17 cellular contexts compared by ENCODE assay signal in genomic region chr18:44536041-44536440, GRCh38.
A peak's percentile ranks its signal among the peaks of the same experiment; 100 is the strongest.
DNase-seq lines count a peak whose midpoint lies in the region; ATAC-seq and TF ChIP-seq lines count a peak whose summit lies in the region.
"Had no signal": no experiment of that assay in that cellular context is flagged by ENCODE, and none has a peak within 500 bp of the region (broad histone marks: within the 10 kb centered on the region; RNA-seq: fewer than 3 reads in every experiment).

No MANE protein-coding gene starts in this region.

- no peak for ATAC-seq in stimulated activated effector memory CD8-positive, alpha-beta T cell treated with anti-CD3 and anti-CD28 coated beads, Interleukin-12 subunit alpha, Interleukin-12 subunit beta, amount 100 ng/mL, for 72 hours
- ATAC-seq in activated T-cell treated with anti-CD3 and anti-CD28 coated beads, Interleukin-2, amount 50 U/mL, for 72 hours (replicated peaks in 1 of 2), result no peak
- ATAC-seq: WTC11 had no signal

- intact Hi-C loops in activated CD4-positive, alpha-beta T cell treated with anti-CD3 and anti-CD28 coated beads, Interleukin-2, amount 10 ng/mL, durations not matched to agents 24 days and 14 days (cut with micrococcal nuclease), result no loop called here

- no peaks in the 10 kb centered on the region for H3K4me1 Mint-ChIP-seq in stimulated activated effector memory CD8-positive, alpha-beta T cell treated with anti-CD3 and anti-CD28 coated beads, Interleukin-12 subunit alpha, Interleukin-12 subunit beta, amount 100 ng/mL, for 72 hours
- no peaks in the 10 kb centered on the region for H3K4me1 Mint-ChIP-seq in activated T-cell treated with anti-CD3 and anti-CD28 coated beads, Interleukin-2, amount 50 U/mL, for 72 hours (ENCODE audit: low read depth)
- no peaks in the 10 kb centered on the region for H3K4me1 Mint-ChIP-seq in activated CD4-positive, alpha-beta T cell treated with anti-CD3 and anti-CD28 coated beads, Interleukin-2, amount 10 ng/mL, durations not matched to agents 24 days and 14 days
- H3K4me1 Mint-ChIP-seq: activated naive CD8-positive, alpha-beta T cell treated with anti-CD3 and anti-CD28 coated beads, Interleukin-2, amount 10 ng/mL, durations not matched to agents 7 days and 5 days; WTC11 had no signal

- H3K4me3 Mint-ChIP-seq in stimulated activated effector memory CD8-positive, alpha-beta T cell treated with anti-CD3 and anti-CD28 coated beads, Interleukin-12 subunit alpha, Interleukin-12 subunit beta, amount 100 ng/mL, for 72 hours, result no peak overlapping the region
- H3K4me3 Mint-ChIP-seq in activated T-cell treated with anti-CD3 and anti-CD28 coated beads, Interleukin-2, amount 50 U/mL, for 72 hours, result no peak overlapping the region
- no peak overlapping the region for H3K4me3 Mint-ChIP-seq in activated CD4-positive, alpha-beta T cell treated with anti-CD3 and anti-CD28 coated beads, Interleukin-2, amount 10 ng/mL, durations not matched to agents 24 days and 14 days
- H3K4me3 Mint-ChIP-seq: activated naive CD8-positive, alpha-beta T cell treated with anti-CD3 and anti-CD28 coated beads, Interleukin-2, amount 10 ng/mL, durations not matched to agents 7 days and 5 days; WTC11 had no signal

- no peak overlapping the region for H3K4me3 ChIP-seq in skeletal muscle satellite cell (ENCODE audit: low read length)
- H3K4me3 ChIP-seq: hepatocyte, lung, SJCRH30, thoracic aorta had no signal

- H3K4me2 ChIP-seq in skeletal muscle satellite cell (ENCODE audit: low read length), result peak overlapping the region; percentile 30
- H3K4me2 ChIP-seq: hepatocyte, KMS-11 had no signal

- H3K27ac Mint-ChIP-seq in stimulated activated effector memory CD8-positive, alpha-beta T cell treated with anti-CD3 and anti-CD28 coated beads, Interleukin-12 subunit alpha, Interleukin-12 subunit beta, amount 100 ng/mL, for 72 hours, result no peak overlapping the region
- no peak overlapping the region for H3K27ac Mint-ChIP-seq in activated T-cell treated with anti-CD3 and anti-CD28 coated beads, Interleukin-2, amount 50 U/mL, for 72 hours
- H3K27ac Mint-ChIP-seq in activated CD4-positive, alpha-beta T cell treated with anti-CD3 and anti-CD28 coated beads, Interleukin-2, amount 10 ng/mL, durations not matched to agents 24 days and 14 days, result no peak overlapping the region
- H3K27ac Mint-ChIP-seq: activated naive CD8-positive, alpha-beta T cell treated with anti-CD3 and anti-CD28 coated beads, Interleukin-2, amount 10 ng/mL, durations not matched to agents 7 days and 5 days; WTC11 had no signal

- no peaks in the 10 kb centered on the region for H3K27me3 ChIP-seq in skeletal muscle satellite cell (ENCODE audit: control insufficient read depth, insufficient read depth, low read length)
- H3K27me3 ChIP-seq: hepatocyte, SJCRH30 had no signal

- H3K36me3 ChIP-seq in skeletal muscle satellite cell (ENCODE audit: insufficient read depth, low read length), result no peaks in the 10 kb centered on the region
- H3K36me3 ChIP-seq: SJCRH30, thoracic aorta had no signal

- no peak for TF ChIP-seq CTCF in GM20000 (IDR thresholded peaks at IDR 0.05; ENCODE audit: extremely low read depth, missing control alignments)

- H3K9me3 ChIP-seq in skeletal muscle satellite cell (replicated peaks; ENCODE audit: low read length), result no peaks in the 10 kb centered on the region
- H3K9me3 ChIP-seq: Caco-2, SJCRH30, thoracic aorta had no signal

- H3K27me3 Mint-ChIP-seq in activated T-cell treated with anti-CD3 and anti-CD28 coated beads, Interleukin-2, amount 50 U/mL, for 72 hours (ENCODE audit: low read depth), result no peaks in the 10 kb centered on the region
- H3K27me3 Mint-ChIP-seq in activated CD4-positive, alpha-beta T cell treated with anti-CD3 and anti-CD28 coated beads, Interleukin-2, amount 10 ng/mL, durations not matched to agents 24 days and 14 days, result no peaks in the 10 kb centered on the region

- DNase-seq in GM04504 (ENCODE audit: low read depth) (peak; percentile 57), T1000 (lab: John Stamatoyannopoulos, UW) (peak; percentile 2), fibroblast of peridontal ligament (ENCODE audit: extremely low read depth) (peak; percentile 93), GM20000 (ENCODE audit: low spot score) (no peak)
- DNase-seq in stimulated activated effector memory CD8-positive, alpha-beta T cell treated with anti-CD3 and anti-CD28 coated beads, Interleukin-12 subunit alpha, Interleukin-12 subunit beta, amount 100 ng/mL, for 72 hours (ENCODE audit: low spot score in 2 of 2), result no peak
- DNase-seq in activated T-cell treated with anti-CD3 and anti-CD28 coated beads, Interleukin-2, amount 50 U/mL, for 72 hours, result no peak
- DNase-seq in activated CD4-positive, alpha-beta T cell treated with anti-CD3 and anti-CD28 coated beads, Interleukin-2, amount 10 ng/mL, durations not matched to agents 24 days and 14 days, result no peak
- DNase-seq: activated naive CD8-positive, alpha-beta T cell treated with anti-CD3 and anti-CD28 coated beads, Interleukin-2, amount 10 ng/mL, durations not matched to agents 7 days and 5 days; Caco-2; NCI-H2081; SJCRH30 had no signal

- no peak overlapping the region for H3K9ac ChIP-seq in skeletal muscle satellite cell (ENCODE audit: low read depth, low read length)
- H3K9ac ChIP-seq: KMS-11 had no signal

- H3K36me3 Mint-ChIP-seq in stimulated activated effector memory CD8-positive, alpha-beta T cell treated with anti-CD3 and anti-CD28 coated beads, Interleukin-12 subunit alpha, Interleukin-12 subunit beta, amount 100 ng/mL, for 72 hours, result no peaks in the 10 kb centered on the region
- no peaks in the 10 kb centered on the region for H3K36me3 Mint-ChIP-seq in activated T-cell treated with anti-CD3 and anti-CD28 coated beads, Interleukin-2, amount 50 U/mL, for 72 hours (ENCODE audit: insufficient read depth in 2 of 2)
- H3K36me3 Mint-ChIP-seq in activated CD4-positive, alpha-beta T cell treated with anti-CD3 and anti-CD28 coated beads, Interleukin-2, amount 10 ng/mL, durations not matched to agents 24 days and 14 days (ENCODE audit: low read depth), result no peaks in the 10 kb centered on the region
- H3K36me3 Mint-ChIP-seq: activated naive CD8-positive, alpha-beta T cell treated with anti-CD3 and anti-CD28 coated beads, Interleukin-2, amount 10 ng/mL, durations not matched to agents 7 days and 5 days; WTC11 had no signal

- H3K9me3 Mint-ChIP-seq in stimulated activated effector memory CD8-positive, alpha-beta T cell treated with anti-CD3 and anti-CD28 coated beads, Interleukin-12 subunit alpha, Interleukin-12 subunit beta, amount 100 ng/mL, for 72 hours, result no peaks in the 10 kb centered on the region
- no peaks in the 10 kb centered on the region for H3K9me3 Mint-ChIP-seq in activated T-cell treated with anti-CD3 and anti-CD28 coated beads, Interleukin-2, amount 50 U/mL, for 72 hours
- no peaks in the 10 kb centered on the region for H3K9me3 Mint-ChIP-seq in activated CD4-positive, alpha-beta T cell treated with anti-CD3 and anti-CD28 coated beads, Interleukin-2, amount 10 ng/mL, durations not matched to agents 24 days and 14 days
- H3K9me3 Mint-ChIP-seq: activated naive CD8-positive, alpha-beta T cell treated with anti-CD3 and anti-CD28 coated beads, Interleukin-2, amount 10 ng/mL, durations not matched to agents 7 days and 5 days; WTC11 had no signal

- peaks cover 19% of the 10 kb centered on the region for H3K4me1 ChIP-seq in skeletal muscle satellite cell (ENCODE audit: control insufficient read depth, insufficient read depth, low read length)
- H3K4me1 ChIP-seq: Caco-2, SJCRH30 had no signal

Comparison
In these comparisons a context has a peak if more than half of its experiments do, and no peak if none do; other contexts are left out.
1. DNase-seq: peak in GM04504 (single experiment), T1000 (single experiment) and fibroblast of peridontal ligament (single experiment); none in stimulated activated effector memory CD8-positive, alpha-beta T cell treated with anti-CD3 and anti-CD28 coated beads, Interleukin-12 subunit alpha, Interleukin-12 subunit beta, amount 100 ng/mL, for 72 hours (0 of 2), activated T-cell treated with anti-CD3 and anti-CD28 coated beads, Interleukin-2, amount 50 U/mL, for 72 hours (0 of 2), GM20000 (single experiment) and activated CD4-positive, alpha-beta T cell treated with anti-CD3 and anti-CD28 coated beads, Interleukin-2, amount 10 ng/mL, durations not matched to agents 24 days and 14 days (single experiment).